1 cellular context compared by ENCODE assay signal in the genomic region with DNA sequence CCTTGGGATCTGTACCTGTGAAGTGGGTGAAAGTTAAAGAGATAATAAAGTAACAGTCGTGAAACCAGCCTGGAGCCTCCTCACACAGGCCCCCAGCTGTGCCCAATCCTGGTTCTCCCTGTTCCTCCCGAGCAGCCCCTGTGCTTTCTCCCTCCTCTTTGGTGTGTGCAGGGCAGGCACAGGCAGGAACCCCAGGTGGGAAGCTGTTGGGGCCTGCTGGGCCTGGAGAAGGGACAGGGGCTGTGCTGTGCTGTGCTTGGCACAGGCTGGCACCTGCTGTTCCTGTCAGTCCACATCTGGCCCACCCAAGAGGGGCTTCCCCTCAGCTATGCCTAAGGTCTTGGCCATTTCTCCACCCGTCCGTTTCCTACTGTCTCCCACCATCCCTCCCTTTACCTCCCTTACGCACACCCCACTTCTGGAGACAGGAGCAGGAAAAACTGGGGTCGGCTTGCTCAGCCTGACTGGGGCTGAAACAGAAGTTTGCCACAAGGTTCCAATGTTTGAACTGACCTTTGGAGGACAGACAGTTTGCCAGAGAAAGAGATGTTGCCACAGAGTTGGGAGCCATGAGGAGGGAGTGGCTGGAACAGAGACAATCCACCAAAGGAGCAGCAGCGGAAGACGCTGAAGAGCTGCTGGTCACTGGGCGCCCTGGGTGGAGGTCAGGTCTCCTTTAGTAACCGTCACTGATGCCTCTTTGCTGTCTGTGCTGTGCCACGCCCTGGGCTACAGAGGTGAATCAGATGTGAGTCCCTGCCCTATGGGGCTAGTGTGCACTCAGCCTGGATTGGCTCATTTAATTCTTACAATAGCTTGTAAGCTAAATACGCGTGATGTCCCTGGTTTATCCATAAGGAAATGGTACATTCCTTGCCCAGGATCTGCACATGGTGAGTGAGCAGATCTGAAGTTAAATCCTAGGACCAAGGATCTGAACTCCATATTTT.
TF ChIP-seq lines count a peak whose summit lies in the region.

No MANE protein-coding gene starts in this region.

TF ChIP-seq in GM23338, 12 proteins besides CTCF, POLR2A, EP300 and RAD21:
- TF ChIP-seq ZNF331 (CRISPR knock-in tag; IDR thresholded peaks at IDR 0.05; ENCODE audit: low read depth) (no peak), NANOG (IDR thresholded peaks at IDR 0.05; ENCODE audit: borderline replicate concordance) (no peak), STAT1 (IDR thresholded peaks at IDR 0.05; ENCODE audit: unreplicated experiment) (no peak), JUNB (IDR thresholded peaks at IDR 0.05; ENCODE audit: unreplicated experiment) (no peak)
- TF ChIP-seq, protein P1, sequence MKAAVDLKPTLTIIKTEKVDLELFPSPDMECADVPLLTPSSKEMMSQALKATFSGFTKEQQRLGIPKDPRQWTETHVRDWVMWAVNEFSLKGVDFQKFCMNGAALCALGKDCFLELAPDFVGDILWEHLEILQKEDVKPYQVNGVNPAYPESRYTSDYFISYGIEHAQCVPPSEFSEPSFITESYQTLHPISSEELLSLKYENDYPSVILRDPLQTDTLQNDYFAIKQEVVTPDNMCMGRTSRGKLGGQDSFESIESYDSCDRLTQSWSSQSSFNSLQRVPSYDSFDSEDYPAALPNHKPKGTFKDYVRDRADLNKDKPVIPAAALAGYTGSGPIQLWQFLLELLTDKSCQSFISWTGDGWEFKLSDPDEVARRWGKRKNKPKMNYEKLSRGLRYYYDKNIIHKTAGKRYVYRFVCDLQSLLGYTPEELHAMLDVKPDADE (IDR thresholded peaks at IDR 0.05), result no peak
